ENCODE assay signal across 13 cellular contexts in the genomic region with DNA sequence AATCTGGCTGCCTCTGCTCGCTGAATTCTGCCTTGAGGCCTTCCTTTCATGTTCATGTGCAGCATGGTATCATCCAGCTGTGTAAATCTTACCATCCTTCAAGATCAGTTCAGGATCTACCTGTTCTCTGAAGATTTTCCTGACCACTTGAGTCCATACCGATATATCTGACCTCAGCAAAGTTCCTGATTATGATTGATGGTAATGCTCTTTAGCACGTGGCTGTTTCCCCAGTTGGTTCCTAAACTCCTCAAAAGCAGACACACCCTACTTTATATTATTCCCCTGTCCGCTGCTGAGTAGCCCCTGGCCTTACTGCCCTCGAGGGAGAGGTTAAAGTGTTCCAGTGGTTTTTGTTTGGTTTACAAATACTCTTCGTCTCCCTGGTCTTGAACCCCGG. TPM values are rescaled to one million over a fixed set of nuclear protein-coding genes. Genes with fewer than 3 reads are reported as not detected.
DNase-seq lines count a peak whose midpoint lies in the region; ATAC-seq and TF ChIP-seq lines count a peak whose summit lies in the region.
"Had no signal": no experiment of that assay in that cellular context is flagged by ENCODE, and none has a peak within 500 bp of the region (broad histone marks: within the 10 kb centered on the region; RNA-seq: fewer than 3 reads in every experiment).

No MANE protein-coding gene starts in this region.

- H3K36me3 Mint-ChIP-seq in H9 (ENCODE audit: insufficient read depth in 1 of 3, low read depth in 3 of 3) (peaks cover 8 to 12% (median 12%) of the 10 kb centered on the region in 3 experiments; a peak in 6 of 7 replicates), T-helper 17 cell (ENCODE audit: low read depth) (no peaks in the 10 kb centered on the region), type B pancreatic cell (no peaks in the 10 kb centered on the region), immature natural killer cell (no peaks in the 10 kb centered on the region)

- H4K8ac ChIP-seq in H9 (replicated peaks; ENCODE audit: insufficient read length, low read depth, low read length) (no peak overlapping the region), mesendoderm (ENCODE audit: low read depth, low read length) (peak overlapping the region; percentile 39)

- no peak overlapping the region for H3T11ph ChIP-seq in H9 (ENCODE audit: low read length)

- H2AK5ac ChIP-seq in H9 (ENCODE audit: insufficient read length, low read length) (no peak overlapping the region), mesendoderm (ENCODE audit: low read length) (no peak overlapping the region)

- WGBS in H9 (ENCODE audit: extremely low coverage, insufficient read length, low lambda C conversion rate), result no CpG with 5 or more reads among the region's 7 CpGs
- WGBS in mesendoderm (ENCODE audit: extremely low coverage, insufficient coverage, low lambda C conversion rate), result no CpG with 5 or more reads among the region's 7 CpGs

- H3K79me2 ChIP-seq in H9 (ENCODE audit: insufficient read depth, low read length) (peaks cover 30% of the 10 kb centered on the region), mesendoderm (ENCODE audit: control insufficient read depth, insufficient read depth, low read length) (peaks cover 42% of the 10 kb centered on the region)

- H3K9me3 Mint-ChIP-seq in H9, result peaks cover 6 to 7% of the 10 kb centered on the region in 2 experiments; a peak in 4 of 5 replicates
- peaks cover 3% of the 10 kb centered on the region for H3K9me3 Mint-ChIP-seq in type B pancreatic cell
- H3K9me3 Mint-ChIP-seq in immature natural killer cell, result no peaks in the 10 kb centered on the region
- H3K9me3 Mint-ChIP-seq: CD8-positive, alpha-beta T cell had no signal

- H3K4ac ChIP-seq in H9 (ENCODE audit: low read depth, low read length) (no peak overlapping the region), mesendoderm (ENCODE audit: low read depth, low read length) (no peak overlapping the region)

- H3K23ac ChIP-seq in H9 (ENCODE audit: insufficient read length, low read depth, low read length) (no peak overlapping the region), mesendoderm (ENCODE audit: low read length) (peak overlapping the region; percentile 92)

- H3K27me3 ChIP-seq in H9 (ENCODE audit: insufficient read depth, low read length) (no peaks in the 10 kb centered on the region), mesendoderm (ENCODE audit: insufficient read depth, low read length, poor library complexity) (no peaks in the 10 kb centered on the region)

- H3K27ac ChIP-seq in H9 (ENCODE audit: insufficient read length, low read depth, low read length) (no peak overlapping the region), mesendoderm (ENCODE audit: low read depth, low read length) (no peak overlapping the region)

- H3K4me2 ChIP-seq in H9 (ENCODE audit: insufficient read depth, insufficient read length, low read length), result no peak overlapping the region
- no peak overlapping the region for H3K4me2 ChIP-seq in mesendoderm (ENCODE audit: low read length)

- H3K27ac Mint-ChIP-seq in H9 (peak overlapping the region in 2 of 3 experiments; percentile 37 to 67; a peak in 3 of 7 replicates), T-helper 17 cell (peak overlapping the region; percentile 11), type B pancreatic cell (peak overlapping the region; percentile 0), immature natural killer cell (peak overlapping the region in 1 of 6 donors; percentile 27)
- H3K27ac Mint-ChIP-seq: CD8-positive, alpha-beta T cell had no signal

- H3K79me1 ChIP-seq in H9 (ENCODE audit: insufficient read depth, low read depth, low read length, poor library complexity, severe bottlenecking) (peaks cover 6% of the 10 kb centered on the region), mesendoderm (ENCODE audit: low read length) (peaks cover 11% of the 10 kb centered on the region)

- ATAC-seq in T-helper 17 cell, result no peak
- ATAC-seq: CD8-positive, alpha-beta T cell; HepG2 had no signal

- H3K36me3 ChIP-seq in mesendoderm (ENCODE audit: control insufficient read depth, insufficient read depth, low read length), result no peaks in the 10 kb centered on the region

- no peak overlapping the region for H3K56ac ChIP-seq in H9 (ENCODE audit: insufficient read length, low read depth, low read length)
- H3K56ac ChIP-seq in mesendoderm (ENCODE audit: low read length), result no peak overlapping the region

- peaks cover 51 to 64% of the 10 kb centered on the region in 2 experiments for H3K4me1 Mint-ChIP-seq in H9
- H3K4me1 Mint-ChIP-seq in T-helper 17 cell, result peaks cover 36% of the 10 kb centered on the region
- H3K4me1 Mint-ChIP-seq in type B pancreatic cell (ENCODE audit: unreplicated experiment), result peaks cover 43% of the 10 kb centered on the region
- H3K4me1 Mint-ChIP-seq in immature natural killer cell, result peaks cover 22 to 52% of the 10 kb centered on the region in 2 donors

- H3K9ac ChIP-seq in H9 (ENCODE audit: extremely low read depth, insufficient read length, low read length) (no peak overlapping the region), mesendoderm (ENCODE audit: low read length) (no peak overlapping the region)

- H3K18ac ChIP-seq in H9 (ENCODE audit: insufficient read length, low read depth, low read length), result no peak overlapping the region
- no peak overlapping the region for H3K18ac ChIP-seq in mesendoderm (ENCODE audit: low read length)

- H2BK5ac ChIP-seq in H9 (ENCODE audit: insufficient read length, low read length) (no peak overlapping the region), mesendoderm (ENCODE audit: low read length) (no peak overlapping the region)

- H2AFZ ChIP-seq in H9 (ENCODE audit: low read length), result no peak overlapping the region

- H2BK15ac ChIP-seq in H9 (ENCODE audit: low read depth, low read length), result no peak overlapping the region
- H2BK15ac ChIP-seq in mesendoderm (replicated peaks; ENCODE audit: low read depth), result no peak overlapping the region

- H2BK120ac ChIP-seq in H9 (ENCODE audit: low read depth, low read length, poor library complexity, severe bottlenecking) (no peak overlapping the region), mesendoderm (ENCODE audit: low read depth, low read length) (no peak overlapping the region)

- H3K4me3 Mint-ChIP-seq in H9, result no peak overlapping the region
- H3K4me3 Mint-ChIP-seq in T-helper 17 cell, result no peak overlapping the region
- H3K4me3 Mint-ChIP-seq in type B pancreatic cell, result no peak overlapping the region
- no peak overlapping the region for H3K4me3 Mint-ChIP-seq in immature natural killer cell
- H3K4me3 Mint-ChIP-seq: CD14-positive monocyte; CD8-positive, alpha-beta T cell had no signal

- DNase-seq in H9 (no peak), T-helper 17 cell (no peak), mesendoderm (no peak), type B pancreatic cell (ENCODE audit: extremely low spot score, unreplicated experiment) (no peak), foreskin fibroblast (no peak), DMS53 (lab: John Stamatoyannopoulos, UW) (no peak), NCI-H345 treated with DMSO at 0.1 percent for 48 hours (lab: John Stamatoyannopoulos, UW; ENCODE audit: unreplicated experiment) (no peak), immature natural killer cell (no peak)
- DNase-seq: CD8-positive, alpha-beta T cell; COR-L47; GOT3 had no signal

- H4K5ac ChIP-seq in H9 (ENCODE audit: insufficient read length, low read depth, low read length) (no peak overlapping the region), mesendoderm (ENCODE audit: low read length) (no peak overlapping the region)

- no peak overlapping the region for H2BK20ac ChIP-seq in H9 (ENCODE audit: low read depth, low read length, poor library complexity, severe bottlenecking)

- H3K27me3 Mint-ChIP-seq in H9 (ENCODE audit: low read depth) (no peaks in the 10 kb centered on the region), T-helper 17 cell (no peaks in the 10 kb centered on the region), type B pancreatic cell (no peaks in the 10 kb centered on the region), immature natural killer cell (ENCODE audit: low read depth in 3 of 3) (no peaks in the 10 kb centered on the region)

- peak overlapping the region; percentile 29; the same call in 1 of the 2 replicates for H3K14ac ChIP-seq in H9 (ENCODE audit: insufficient read depth, low read length)

- H3K4me1 ChIP-seq in H9 (ENCODE audit: insufficient read depth, low read length) (peaks cover 15% of the 10 kb centered on the region; the same call in 1 of the 2 replicates), mesendoderm (ENCODE audit: control insufficient read depth, low read depth, low read length) (peaks cover 6% of the 10 kb centered on the region)

- no peak overlapping the region for H4K91ac ChIP-seq in H9 (ENCODE audit: insufficient read length, low read depth, low read length)

- no peak overlapping the region for H2BK12ac ChIP-seq in H9 (ENCODE audit: insufficient read length, low read depth, low read length)

- H4K20me1 ChIP-seq in H9 (ENCODE audit: control insufficient read depth, insufficient read depth, insufficient read length), result no peaks in the 10 kb centered on the region

- no peak overlapping the region for H3K4me3 ChIP-seq in mesendoderm (ENCODE audit: low read length)
- no peak overlapping the region for H3K4me3 ChIP-seq in foreskin fibroblast (ENCODE audit: low read depth in 1 of 2, low read length in 2 of 2)

- TF ChIP-seq CTCF in H9 (conservative IDR thresholded peaks at IDR 0.05) (no peak), type B pancreatic cell (conservative IDR thresholded peaks at IDR 0.05) (no peak), foreskin fibroblast (IDR thresholded peaks at IDR 0.05; ENCODE audit: low read depth, low read length) (no peak)

- no peaks in the 10 kb centered on the region for H3K23me2 ChIP-seq in H9 (ENCODE audit: insufficient read length, low read depth, low read length, poor library complexity, severe bottlenecking)

- H3K9me3 ChIP-seq in H9 (ENCODE audit: control insufficient read depth, low read depth, low read length), result no peaks in the 10 kb centered on the region
- H3K9me3 ChIP-seq in T-helper 17 cell (ENCODE audit: control insufficient read depth, low read length, poor library complexity, severe bottlenecking), result no peaks in the 10 kb centered on the region

RNA-seq across cellular contexts. Expression of a gene that starts 20.0 kb away (rescaled TPM):
- total RNA-seq in H9 (2021), result 55.3 and 57.3 TPM in 2 replicates
- 10 to 100 TPM; 12.5 to 13.7 TPM for total RNA-seq in T-helper 17 cell
- polyA plus RNA-seq in mesendoderm (2013, experiment 1 of 2), result 32.2 TPM
- 33.8 TPM for polyA plus RNA-seq in mesendoderm (2013, experiment 2 of 2)
- total RNA-seq in type B pancreatic cell (ENCODE audit: low replicate concordance), result 63.9 and 100 TPM in 2 replicates
- polyA plus RNA-seq in immature natural killer cell, result 1 to 10 TPM; 6.8 to 9.9 (median 6.9) TPM
